Comparison of ENCODE assay signal across 28 cellular contexts in the genomic region with DNA sequence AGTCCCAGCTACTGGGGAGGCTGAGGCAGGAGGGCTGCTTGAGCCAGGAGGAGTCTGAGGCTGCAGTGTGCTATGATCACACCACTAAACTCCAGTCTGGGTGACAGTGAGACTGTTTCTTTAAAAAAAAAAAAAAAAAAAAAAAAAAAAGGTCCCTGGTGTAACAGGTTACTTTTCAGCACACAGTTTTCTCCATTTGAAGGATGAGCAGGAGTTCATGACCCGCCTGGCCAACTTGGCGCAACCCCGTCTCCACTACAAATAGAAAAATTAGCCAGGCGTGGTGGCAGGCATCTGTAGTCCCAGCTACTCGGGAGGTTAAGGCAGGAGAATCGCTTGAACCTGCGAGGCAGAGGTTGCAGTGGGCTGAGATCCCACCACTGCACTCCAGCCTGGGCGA. TPM values are rescaled to one million over a fixed set of nuclear protein-coding genes. Genes with fewer than 3 reads are reported as not detected.
DNase-seq lines count a peak whose midpoint lies in the region; ATAC-seq, FAIRE-seq and TF ChIP-seq lines count a peak whose summit lies in the region.
"Had no signal": no experiment of that assay in that cellular context is flagged by ENCODE, and none has a peak within 500 bp of the region (broad histone marks: within the 10 kb centered on the region; RNA-seq: fewer than 3 reads in every experiment).

No MANE protein-coding gene starts in this region.

- H3K4me3 Mint-ChIP-seq in chondrocyte (ENCODE audit: unreplicated experiment) (no peak overlapping the region), progenitor cell of endocrine pancreas (ENCODE audit: low read depth) (no peak overlapping the region)
- H3K4me3 Mint-ChIP-seq in activated naive CD8-positive, alpha-beta T cell treated with anti-CD3 and anti-CD28 coated beads, Interleukin-2, amount 50 U/mL, for 24 hours: no peak overlapping the region
- H3K4me3 Mint-ChIP-seq: CD4-positive, alpha-beta T cell had no signal

- H3K79me2 ChIP-seq in HepG2 (ENCODE audit: insufficient read depth, low read length): peaks cover 67% of the 10 kb centered on the region

- no peak overlapping the region for H2AFZ ChIP-seq in HepG2 (ENCODE audit: low read length)

- in situ Hi-C loops in HepG2 (cut with HindIII; ENCODE audit: extremely low pct_ligation_motif_present, low pct_unique_long_range_greater_than_20kb): no loop called here

- CTCF ChIA-PET in HepG2 (lab: Yijun Ruan, JAX; ENCODE audit: low intra/inter-chr PET ratio, low total read pairs): no interaction called here

- FAIRE-seq in HepG2 (lab: Jason Lieb, UNC): no peak
- FAIRE-seq: A204.1, D721Med, GM12878, H1, RCC 7860 had no signal

- H3K27me3 ChIP-seq in liver (ENCODE audit: control insufficient read depth in 4 of 4, insufficient read depth in 4 of 4, low read length in 3 of 4) (no peaks in the 10 kb centered on the region), HepG2 (ENCODE audit: control insufficient read depth in 1 of 2, insufficient read depth in 2 of 2, low read length in 2 of 2) (no peaks in the 10 kb centered on the region)
- H3K27me3 ChIP-seq: BLaER1 treated with 17β-estradiol and CSF1 and Interleukin-3, amounts not matched to agents 10 nM and 100 nM; SJCRH30 had no signal

- intact Hi-C loops in HepG2 (cut with micrococcal nuclease; ENCODE audit: unreplicated experiment): no loop called here

- 49% methylated on average over 8 of the region's 8 CpGs for WGBS in liver
- 96% methylated on average over 8 of the region's 8 CpGs for WGBS in HepG2 (ENCODE audit: low lambda C conversion rate)

- H3K27ac ChIP-seq in liver (ENCODE audit: low read depth in 1 of 2, low read length in 2 of 2) (peak overlapping the region in 1 of 2 donors; percentile 59), HepG2 (ENCODE audit: extremely low read length, insufficient read depth, low read length) (no peak overlapping the region)
- H3K27ac ChIP-seq: BLaER1 treated with 17β-estradiol and CSF1 and Interleukin-3, amounts not matched to agents 10 nM and 100 nM; SJCRH30 had no signal

- H3K9me3 ChIP-seq in liver (ENCODE audit: control insufficient read depth in 4 of 4, low read length in 3 of 4): no peaks in the 10 kb centered on the region
- no peaks in the 10 kb centered on the region for H3K9me3 ChIP-seq in HepG2 (ENCODE audit: low read length)
- H3K9me3 ChIP-seq: BLaER1 treated with 17β-estradiol and CSF1 and Interleukin-3, amounts not matched to agents 10 nM and 100 nM; SJCRH30 had no signal

- POLR2A ChIA-PET in HepG2 (lab: Yijun Ruan, JAX): interaction anchor here (2.6 kb wide), 1 partner anchor 36 kb away, joined by 8 read pairs; no protein-coding TSS in a partner anchor

- H3K27me3 Mint-ChIP-seq in chondrocyte (ENCODE audit: low read depth): no peaks in the 10 kb centered on the region
- no peaks in the 10 kb centered on the region for H3K27me3 Mint-ChIP-seq in progenitor cell of endocrine pancreas
- H3K27me3 Mint-ChIP-seq in activated naive CD8-positive, alpha-beta T cell treated with anti-CD3 and anti-CD28 coated beads, Interleukin-2, amount 50 U/mL, for 24 hours: no peaks in the 10 kb centered on the region
- H3K27me3 Mint-ChIP-seq: CD4-positive, alpha-beta T cell had no signal

- H3K36me3 ChIP-seq in liver (ENCODE audit: control insufficient read depth in 4 of 4, insufficient read depth in 3 of 4, low read depth in 1 of 4, low read length in 3 of 4) (peaks cover 7 to 43% (median 35%) of the 10 kb centered on the region in 4 donors), HepG2 (replicated peaks in 1 of 2; ENCODE audit: control insufficient read depth in 1 of 2, insufficient read depth in 2 of 2, low read length in 2 of 2) (peaks cover 14 to 74% of the 10 kb centered on the region in 2 experiments)

- TF ChIP-seq EP300 in HepG2 (IDR thresholded peaks at IDR 0.05; ENCODE audit: low read depth in 2 of 2, low read length in 2 of 2) (no peak), HepG2 (CRISPR knock-in tag; IDR thresholded peaks at IDR 0.05; ENCODE audit: borderline replicate concordance) (no peak)

- TF ChIP-seq RAD21 in liver (IDR thresholded peaks at IDR 0.05): no peak
- no peak for TF ChIP-seq RAD21 in HepG2 (CRISPR knock-in tag; IDR thresholded peaks at IDR 0.05)

- H4K20me1 ChIP-seq in HepG2 (ENCODE audit: insufficient read depth, low read length): peaks cover 21% of the 10 kb centered on the region

- H3K4me1 ChIP-seq in liver (ENCODE audit: control insufficient read depth in 4 of 4, insufficient read depth in 4 of 4, low read length in 3 of 4): peaks cover 2 to 17% (median 14%) of the 10 kb centered on the region in 4 donors
- H3K4me1 ChIP-seq in HepG2 (ENCODE audit: insufficient read depth, low read length): 0 out of 2 replicates have a peak, but pooled peaks cover 8% of the 10 kb centered on the region
- H3K4me1 ChIP-seq: SJCRH30 had no signal

- H3K9ac ChIP-seq in liver (ENCODE audit: low read depth in 1 of 2, low read length in 2 of 2) (no peak overlapping the region), HepG2 (ENCODE audit: insufficient read depth, low read depth, low read length) (no peak overlapping the region)
- H3K9ac ChIP-seq: BLaER1 treated with 17β-estradiol and CSF1 and Interleukin-3, amounts not matched to agents 10 nM and 100 nM had no signal

- TF ChIP-seq CTCF in liver (IDR thresholded peaks at IDR 0.05; ENCODE audit: low read depth, low read length, missing input control): no peak
- TF ChIP-seq CTCF in HepG2 (CRISPR knock-in tag; IDR thresholded peaks at IDR 0.05): no peak
- no peak for TF ChIP-seq CTCF in chondrocyte (IDR thresholded peaks at IDR 0.05)
- no peak for TF ChIP-seq CTCF in progenitor cell of endocrine pancreas (IDR thresholded peaks at IDR 0.05; ENCODE audit: unreplicated experiment)
- TF ChIP-seq CTCF in omental fat pad (IDR thresholded peaks at IDR 0.05): no peak

- H3K4me3 ChIP-seq in liver (ENCODE audit: low read depth in 1 of 3, low read length in 3 of 3): no peak overlapping the region
- H3K4me3 ChIP-seq in HepG2 (replicated peaks in 1 of 3; ENCODE audit: insufficient read depth in 1 of 3, low read depth in 2 of 3, low read length in 3 of 3): no peak overlapping the region
- H3K4me3 ChIP-seq: BLaER1 treated with 17β-estradiol and CSF1 and Interleukin-3, amounts not matched to agents 10 nM and 100 nM; GM12878; SJCRH30 had no signal

- H3K4me2 ChIP-seq in HepG2 (ENCODE audit: low read depth, low read length): no peak overlapping the region
- H3K4me2 ChIP-seq: BLaER1 treated with 17β-estradiol and CSF1 and Interleukin-3, amounts not matched to agents 10 nM and 100 nM had no signal

- no peaks in the 10 kb centered on the region for H3K9me3 Mint-ChIP-seq in chondrocyte (ENCODE audit: low read depth)
- no peaks in the 10 kb centered on the region for H3K9me3 Mint-ChIP-seq in progenitor cell of endocrine pancreas (ENCODE audit: low read depth)
- H3K9me3 Mint-ChIP-seq in activated naive CD8-positive, alpha-beta T cell treated with anti-CD3 and anti-CD28 coated beads, Interleukin-2, amount 50 U/mL, for 24 hours: no peaks in the 10 kb centered on the region
- H3K9me3 Mint-ChIP-seq: CD4-positive, alpha-beta T cell had no signal

- BruUV-seq in HepG2 (replicated peaks; lab: Mats Ljungman, UMichigan): no TSS peak

- DNase-seq in HepG2 (ENCODE audit: low spot score): no peak
- peak; percentile 29 for DNase-seq in chondrocyte (ENCODE audit: low spot score)
- no peak for DNase-seq in progenitor cell of endocrine pancreas (ENCODE audit: low spot score, unreplicated experiment)
- no peak for DNase-seq in omental fat pad (ENCODE audit: low spot score)
- no peak for DNase-seq in activated naive CD8-positive, alpha-beta T cell treated with anti-CD3 and anti-CD28 coated beads, Interleukin-2, amount 50 U/mL, for 24 hours
- DNase-seq in NCI-H2107 (lab: John Stamatoyannopoulos, UW): no peak
- DNase-seq: AML-193; CD4-positive, alpha-beta T cell; EL; GDM1; HCEC 1CT; Karpas-422; NCI-H1092; NCI-H1417 treated with DMSO at 0.1 percent for 48 hours; NCI-H187 treated with DMSO at 0.1 percent for 48 hours; NCI-H446; NCI-H524 treated with DMSO at 0.1 percent for 48 hours; NCI-H774; SJCRH30 had no signal

- H3K4me1 Mint-ChIP-seq in chondrocyte (ENCODE audit: low read depth) (peaks cover 5% of the 10 kb centered on the region), progenitor cell of endocrine pancreas (ENCODE audit: low read depth) (peaks cover 1% of the 10 kb centered on the region)
- H3K4me1 Mint-ChIP-seq in activated naive CD8-positive, alpha-beta T cell treated with anti-CD3 and anti-CD28 coated beads, Interleukin-2, amount 50 U/mL, for 24 hours: peaks cover 24% of the 10 kb centered on the region

- H3K27ac Mint-ChIP-seq in chondrocyte (ENCODE audit: unreplicated experiment): no peak overlapping the region
- peak overlapping the region; percentile 64 for H3K27ac Mint-ChIP-seq in progenitor cell of endocrine pancreas
- H3K27ac Mint-ChIP-seq in activated naive CD8-positive, alpha-beta T cell treated with anti-CD3 and anti-CD28 coated beads, Interleukin-2, amount 50 U/mL, for 24 hours: no peak overlapping the region
- H3K27ac Mint-ChIP-seq: CD4-positive, alpha-beta T cell had no signal

- TF ChIP-seq POLR2A in HepG2 (IDR thresholded peaks at IDR 0.05; ENCODE audit: insufficient read depth in 1 of 2, low read depth in 2 of 2, low read length in 2 of 2): no peak

- peaks cover 35% of the 10 kb centered on the region for H3K36me3 Mint-ChIP-seq in chondrocyte (ENCODE audit: low read depth)
- peaks cover 47% of the 10 kb centered on the region for H3K36me3 Mint-ChIP-seq in progenitor cell of endocrine pancreas (ENCODE audit: insufficient read depth)
- H3K36me3 Mint-ChIP-seq in activated naive CD8-positive, alpha-beta T cell treated with anti-CD3 and anti-CD28 coated beads, Interleukin-2, amount 50 U/mL, for 24 hours (ENCODE audit: low read depth): peaks cover 68% of the 10 kb centered on the region

- ATAC-seq in HepG2: no peak
- ATAC-seq in omental fat pad (ENCODE audit: low FRiP score): no peak
- ATAC-seq in activated naive CD8-positive, alpha-beta T cell treated with anti-CD3 and anti-CD28 coated beads, Interleukin-2, amount 50 U/mL, for 24 hours: no peak
- ATAC-seq: GM12878, Right ventricle myocardium inferior, SK-N-SH treated with all-trans-retinoic acid at 6 μM for 48 hours had no signal

RNA-seq across cellular contexts. Expression of a gene that starts 12.4 kb away (rescaled TPM):
- total RNA-seq in liver (10 to 100 TPM; 42.2 to 57.0 TPM), HepG2 (2016; rRNA removed; fragmentation: Illumina TruSeq; extraction: Trizol) (216 and 303 TPM in 2 replicates), chondrocyte (91.0 to 151 TPM (median 91.3 TPM) in 3 replicates), progenitor cell of endocrine pancreas (201 and 212 TPM in 2 replicates), omental fat pad (100 to 1,000 TPM in 1 of 4 donors, 10 to 100 TPM in 3; 70.7 to 101 (median 78.8) TPM)
- polyA plus RNA-seq in liver (10 to 100 TPM; 31.2 to 34.6 TPM), HepG2 (2011; rRNA removed) (93.6 and 133 TPM in 2 replicates)
- 17.8 and 18.7 TPM in 2 replicates for total RNA-seq in HepG2 (2016; cell fraction: cytosol; rRNA removed; fragmentation: Illumina TruSeq; extraction: Trizol; ENCODE audit: low read depth)
- 220 and 303 TPM in 2 replicates for total RNA-seq in HepG2 (2016; cell fraction: insoluble cytoplasmic fraction; rRNA removed; fragmentation: Illumina TruSeq; extraction: Trizol)
- total RNA-seq in HepG2 (2016; cell fraction: membrane; rRNA removed; fragmentation: Illumina TruSeq; extraction: Trizol): 54.4 and 60.8 TPM in 2 replicates
- total RNA-seq in HepG2 (2016; cell fraction: nucleus; rRNA removed; fragmentation: Illumina TruSeq; extraction: Trizol): 120 and 127 TPM in 2 replicates
- polyA plus RNA-seq in HepG2 (2011; cell fraction: cytosol; rRNA removed): 55.9 and 84.1 TPM in 2 replicates
- 20.7 and 25.3 TPM in 2 replicates for polyA plus RNA-seq in HepG2 (2011; cell fraction: nucleus; rRNA removed)
- 82.4 and 94.8 TPM in 2 replicates for polyA plus RNA-seq in HepG2 (2012)
- 13.1 and 13.2 TPM in 2 replicates for polyA plus RNA-seq in HepG2 (2016; cell fraction: cytosol; fragmentation: Illumina TruSeq; extraction: Trizol; ENCODE audit: low read depth)
- polyA plus RNA-seq in HepG2 (2016; cell fraction: insoluble cytoplasmic fraction; fragmentation: Illumina TruSeq; extraction: Trizol; ENCODE audit: low read depth): 325 and 342 TPM in 2 replicates
- 41.5 and 41.9 TPM in 2 replicates for polyA plus RNA-seq in HepG2 (2016; cell fraction: membrane; fragmentation: Illumina TruSeq; extraction: Trizol; ENCODE audit: low read depth)
- 149 and 155 TPM in 2 replicates for polyA plus RNA-seq in HepG2 (2016; cell fraction: nucleus; fragmentation: Illumina TruSeq; extraction: Trizol; ENCODE audit: insufficient read depth, low read depth)
- 55.1 and 153 TPM in 2 replicates for polyA minus RNA-seq in HepG2 (2011; rRNA and poly(A)+ RNA removed; ENCODE audit: low replicate concordance)
- 59.6 and 62.2 TPM in 2 replicates for polyA minus RNA-seq in HepG2 (2011; cell fraction: cytosol; rRNA and poly(A)+ RNA removed)
- polyA minus RNA-seq in HepG2 (2011; cell fraction: nucleus; rRNA and poly(A)+ RNA removed): 145 and 152 TPM in 2 replicates

RNA-seq across cellular contexts. Expression of a gene that starts 37.9 kb away (rescaled TPM):
- total RNA-seq in liver: 1 to 10 TPM; 5.4 to 8.0 TPM
- polyA plus RNA-seq in liver: 1 to 10 TPM; 1.3 to 2.1 TPM
- total RNA-seq in HepG2 (2016; rRNA removed; fragmentation: Illumina TruSeq; extraction: Trizol): 9.9 and 12.6 TPM in 2 replicates
- total RNA-seq in HepG2 (2016; cell fraction: cytosol; rRNA removed; fragmentation: Illumina TruSeq; extraction: Trizol; ENCODE audit: low read depth): 1.2 and 1.3 TPM in 2 replicates
- 9.5 and 13.9 TPM in 2 replicates for total RNA-seq in HepG2 (2016; cell fraction: insoluble cytoplasmic fraction; rRNA removed; fragmentation: Illumina TruSeq; extraction: Trizol)
- total RNA-seq in HepG2 (2016; cell fraction: membrane; rRNA removed; fragmentation: Illumina TruSeq; extraction: Trizol): 4.7 and 6.1 TPM in 2 replicates
- total RNA-seq in HepG2 (2016; cell fraction: nucleus; rRNA removed; fragmentation: Illumina TruSeq; extraction: Trizol): 7.1 and 8.3 TPM in 2 replicates
- 4.3 TPM in 2 replicates for polyA plus RNA-seq in HepG2 (2011; rRNA removed)
- 2.0 and 3.3 TPM in 2 replicates for polyA plus RNA-seq in HepG2 (2011; cell fraction: cytosol; rRNA removed)
- polyA plus RNA-seq in HepG2 (2011; cell fraction: nucleus; rRNA removed): 7.0 and 8.6 TPM in 2 replicates
- 3.6 and 3.9 TPM in 2 replicates for polyA plus RNA-seq in HepG2 (2012)
- 0.23 and 0.35 TPM in 2 replicates for polyA plus RNA-seq in HepG2 (2016; cell fraction: cytosol; fragmentation: Illumina TruSeq; extraction: Trizol; ENCODE audit: low read depth)
- polyA plus RNA-seq in HepG2 (2016; cell fraction: insoluble cytoplasmic fraction; fragmentation: Illumina TruSeq; extraction: Trizol; ENCODE audit: low read depth): 7.1 and 7.4 TPM in 2 replicates
- 1.3 and 1.4 TPM in 2 replicates for polyA plus RNA-seq in HepG2 (2016; cell fraction: membrane; fragmentation: Illumina TruSeq; extraction: Trizol; ENCODE audit: low read depth)
- 10.5 and 11.6 TPM in 2 replicates for polyA plus RNA-seq in HepG2 (2016; cell fraction: nucleus; fragmentation: Illumina TruSeq; extraction: Trizol; ENCODE audit: insufficient read depth, low read depth)
- 6.0 and 6.3 TPM in 2 replicates for polyA minus RNA-seq in HepG2 (2011; rRNA and poly(A)+ RNA removed; ENCODE audit: low replicate concordance)
- polyA minus RNA-seq in HepG2 (2011; cell fraction: cytosol; rRNA and poly(A)+ RNA removed): 4.3 and 6.0 TPM in 2 replicates
- polyA minus RNA-seq in HepG2 (2011; cell fraction: nucleus; rRNA and poly(A)+ RNA removed): 6.8 and 11.7 TPM in 2 replicates
- 17.0 to 18.6 TPM (median 17.4 TPM) in 3 replicates for total RNA-seq in chondrocyte
- 13.7 and 13.9 TPM in 2 replicates for total RNA-seq in progenitor cell of endocrine pancreas
- 10 to 100 TPM; 16.7 to 24.0 (median 18.4) TPM for total RNA-seq in omental fat pad
